ENCODE assay signal across 12 cellular contexts in the genomic region with DNA sequence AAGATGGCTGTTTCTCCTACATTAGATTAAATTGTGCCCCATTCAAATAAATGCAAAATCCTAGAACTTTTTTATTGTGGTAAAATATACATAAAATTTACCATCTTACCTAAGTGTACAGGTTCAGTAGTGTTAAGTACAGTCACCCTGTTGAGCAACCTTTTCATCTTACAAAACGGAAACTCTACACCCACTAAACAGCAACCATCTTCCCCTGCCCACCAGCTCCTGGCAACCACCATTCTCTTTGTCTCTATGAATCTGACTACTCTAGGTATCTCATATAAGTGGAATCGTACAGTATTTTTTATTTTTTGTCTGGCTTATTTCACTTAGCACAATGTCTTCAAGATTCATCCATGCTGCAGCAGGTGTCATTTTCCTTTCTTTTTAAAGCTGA. TPM values are rescaled to one million over a fixed set of nuclear protein-coding genes. Genes with fewer than 3 reads are reported as not detected.
A peak's percentile ranks its signal among the peaks of the same experiment; 100 is the strongest.
DNase-seq lines count a peak whose midpoint lies in the region; ATAC-seq and TF ChIP-seq lines count a peak whose summit lies in the region.
"Had no signal": no experiment of that assay in that cellular context is flagged by ENCODE, and none has a peak within 500 bp of the region (broad histone marks: within the 10 kb centered on the region; RNA-seq: fewer than 3 reads in every experiment).

No MANE protein-coding gene starts in this region.

- no peaks in the 10 kb centered on the region for H3K36me3 ChIP-seq in mucosa of descending colon (ENCODE audit: low read depth)
- H3K36me3 ChIP-seq: thoracic aorta had no signal

- intact Hi-C loops in mucosa of descending colon (cut with DNase I, micrococcal nuclease), result no loop called here

- no peaks in the 10 kb centered on the region for H3K9me3 ChIP-seq in mucosa of descending colon
- H3K9me3 ChIP-seq: thoracic aorta had no signal

- no peak for DNase-seq in activated CD4-positive, CD25-positive, alpha-beta regulatory T cell (lab: John Stamatoyannopoulos, UW)
- DNase-seq in activated T-cell treated with anti-CD3 and anti-CD28 coated beads, Interleukin-2, amount 50 U/mL, for 4 hours, result peak; percentile 39
- DNase-seq in mucosa of descending colon (no peak), DMS 273 treated with DMSO at 0.1 percent for 48 hours (lab: John Stamatoyannopoulos, UW) (no peak)
- peak; percentile 52 for DNase-seq in stimulated activated naive CD8-positive, alpha-beta T cell treated with anti-CD3 and anti-CD28 coated beads, Interleukin-15, Interleukin-2, amounts not matched to agents 100 U/mL and 50 U/mL, for 24 hours
- DNase-seq: anterior cingulate cortex, HCEC 1CT, NCI-H748 treated with DMSO at 0.1 percent for 48 hours had no signal

- H3K9me3 Mint-ChIP-seq in activated T-cell treated with anti-CD3 and anti-CD28 coated beads, Interleukin-2, amount 50 U/mL, for 4 hours, result no peaks in the 10 kb centered on the region

- peak; percentile 97 to 98 for ATAC-seq in activated CD4-positive, CD25-positive, alpha-beta regulatory T cell treated with anti-CD3 and anti-CD28 coated beads, Interleukin-2, amount 50 U/mL, for 24 hours
- ATAC-seq in activated T-cell treated with anti-CD3 and anti-CD28 coated beads, Interleukin-2, amount 50 U/mL, for 4 hours, result peak; percentile 97 to 99
- ATAC-seq in mucosa of descending colon (peak; percentile 52), GM18498 (IDR thresholded peaks at IDR 0.05; ENCODE audit: unreplicated experiment) (no peak), GM19467 (IDR thresholded peaks at IDR 0.05; ENCODE audit: unreplicated experiment) (no peak)
- peak; percentile 90 for ATAC-seq in stimulated activated naive CD8-positive, alpha-beta T cell treated with anti-CD3 and anti-CD28 coated beads, Interleukin-15, Interleukin-2, amounts not matched to agents 100 U/mL and 50 U/mL, for 24 hours

- peaks cover 15% of the 10 kb centered on the region for H3K36me3 Mint-ChIP-seq in activated T-cell treated with anti-CD3 and anti-CD28 coated beads, Interleukin-2, amount 50 U/mL, for 4 hours (ENCODE audit: insufficient read depth)

- H3K27me3 Mint-ChIP-seq in activated T-cell treated with anti-CD3 and anti-CD28 coated beads, Interleukin-2, amount 50 U/mL, for 4 hours (ENCODE audit: low read depth), result no peaks in the 10 kb centered on the region

- peak overlapping the region; percentile 50 for H3K4me3 Mint-ChIP-seq in activated T-cell treated with anti-CD3 and anti-CD28 coated beads, Interleukin-2, amount 50 U/mL, for 4 hours

- H3K4me1 ChIP-seq in mucosa of descending colon (ENCODE audit: low read depth), result no peaks in the 10 kb centered on the region

- H3K4me3 ChIP-seq in mucosa of descending colon, result no peak overlapping the region
- H3K4me3 ChIP-seq: thoracic aorta had no signal

- no peak for TF ChIP-seq CTCF in mucosa of descending colon (IDR thresholded peaks at IDR 0.05)

- peaks cover 67% of the 10 kb centered on the region for H3K4me1 Mint-ChIP-seq in activated T-cell treated with anti-CD3 and anti-CD28 coated beads, Interleukin-2, amount 50 U/mL, for 4 hours (ENCODE audit: low read depth)

RNA-seq across cellular contexts. Expression of a gene that starts 53.0 kb away (rescaled TPM):
- 10 to 100 TPM; 27.2 to 38.5 (median 37.5) TPM for total RNA-seq in activated T-cell treated with anti-CD3 and anti-CD28 coated beads, Interleukin-2, amount 50 U/mL, for 4 hours
- 10 to 100 TPM; 29.9 to 39.2 (median 33.4) TPM for total RNA-seq in mucosa of descending colon

Comparison
In these comparisons a context has a peak if more than half of its experiments do, and no peak if none do; other contexts are left out.
1. ATAC-seq: peak in activated CD4-positive, CD25-positive, alpha-beta regulatory T cell treated with anti-CD3 and anti-CD28 coated beads, Interleukin-2, amount 50 U/mL, for 24 hours (2 of 2), activated T-cell treated with anti-CD3 and anti-CD28 coated beads, Interleukin-2, amount 50 U/mL, for 4 hours (2 of 2), mucosa of descending colon (single experiment) and stimulated activated naive CD8-positive, alpha-beta T cell treated with anti-CD3 and anti-CD28 coated beads, Interleukin-15, Interleukin-2, amounts not matched to agents 100 U/mL and 50 U/mL, for 24 hours (single experiment); none in GM18498 (single experiment) and GM19467 (single experiment).
2. DNase-seq: peak in activated T-cell treated with anti-CD3 and anti-CD28 coated beads, Interleukin-2, amount 50 U/mL, for 4 hours (single experiment) and stimulated activated naive CD8-positive, alpha-beta T cell treated with anti-CD3 and anti-CD28 coated beads, Interleukin-15, Interleukin-2, amounts not matched to agents 100 U/mL and 50 U/mL, for 24 hours (single experiment); none in activated CD4-positive, CD25-positive, alpha-beta regulatory T cell (0 of 4), mucosa of descending colon (0 of 3) and DMS 273 treated with DMSO at 0.1 percent for 48 hours (single experiment).